Comparison of ENCODE assay signal across 18 cellular contexts in genomic region chr22:33654173-33654890, GRCh38.
DNase-seq lines count a peak whose midpoint lies in the region; ATAC-seq and TF ChIP-seq lines count a peak whose summit lies in the region.
"Had no signal": no experiment of that assay in that cellular context is flagged by ENCODE, and none has a peak within 500 bp of the region (broad histone marks: within the 10 kb centered on the region; RNA-seq: fewer than 3 reads in every experiment).

No MANE protein-coding gene starts in this region.

- no peaks in the 10 kb centered on the region for H3K27me3 ChIP-seq in hepatocyte
- no peaks in the 10 kb centered on the region for H3K27me3 ChIP-seq in CD4-positive, alpha-beta T cell (ENCODE audit: control insufficient read depth, insufficient read depth, low read length)

- H3K4me3 ChIP-seq in hepatocyte, result no peak overlapping the region
- H3K4me3 ChIP-seq: SK-N-MC had no signal

- POLR2A ChIA-PET in CD4-positive, alpha-beta T cell (lab: Charles Lee), result no interaction called here

- H3K4me3 Mint-ChIP-seq in progenitor cell of endocrine pancreas (ENCODE audit: low read depth), result no peak overlapping the region
- H3K4me3 Mint-ChIP-seq in CD4-positive, alpha-beta T cell, result no peak overlapping the region
- H3K4me3 Mint-ChIP-seq: CD8-positive, alpha-beta memory T cell had no signal

- H3K9me3 Mint-ChIP-seq in progenitor cell of endocrine pancreas (ENCODE audit: low read depth), result no peaks in the 10 kb centered on the region
- peaks cover 31% of the 10 kb centered on the region for H3K9me3 Mint-ChIP-seq in CD4-positive, alpha-beta T cell

- CTCF ChIA-PET in CD4-positive, alpha-beta T cell (lab: Charles Lee), result no interaction called here

- H3K9me2 ChIP-seq in hepatocyte (replicated peaks; ENCODE audit: insufficient read depth), result no peaks in the 10 kb centered on the region

- H3K36me3 Mint-ChIP-seq in progenitor cell of endocrine pancreas (ENCODE audit: insufficient read depth), result peaks cover 43% of the 10 kb centered on the region
- no peaks in the 10 kb centered on the region for H3K36me3 Mint-ChIP-seq in CD4-positive, alpha-beta T cell (ENCODE audit: low read depth)
- H3K36me3 Mint-ChIP-seq: CD8-positive, alpha-beta memory T cell had no signal

- peak overlapping the region; percentile 56 for H3K27ac Mint-ChIP-seq in progenitor cell of endocrine pancreas
- no peak overlapping the region for H3K27ac Mint-ChIP-seq in CD4-positive, alpha-beta T cell
- H3K27ac Mint-ChIP-seq: CD8-positive, alpha-beta memory T cell had no signal

- no peaks in the 10 kb centered on the region for H3K27me3 Mint-ChIP-seq in progenitor cell of endocrine pancreas
- H3K27me3 Mint-ChIP-seq in CD4-positive, alpha-beta T cell, result no peaks in the 10 kb centered on the region
- H3K27me3 Mint-ChIP-seq: CD8-positive, alpha-beta memory T cell had no signal

- 52% methylated on average over 12 of the region's 12 CpGs for WGBS in hepatocyte (ENCODE audit: low lambda C conversion rate, missing lambda C conversion rate)

- H3K36me3 ChIP-seq in hepatocyte (replicated peaks; ENCODE audit: insufficient read depth, low read depth), result no peaks in the 10 kb centered on the region

- peaks cover 29% of the 10 kb centered on the region for H3K4me1 Mint-ChIP-seq in progenitor cell of endocrine pancreas (ENCODE audit: low read depth)
- no peaks in the 10 kb centered on the region for H3K4me1 Mint-ChIP-seq in CD4-positive, alpha-beta T cell (ENCODE audit: low read depth)
- H3K4me1 Mint-ChIP-seq: CD8-positive, alpha-beta memory T cell had no signal

- intact Hi-C loops in CD4-positive, alpha-beta T cell (cut with DNase I, micrococcal nuclease), result no loop called here

- no peak for TF ChIP-seq CTCF in hepatocyte (IDR thresholded peaks at IDR 0.05; ENCODE audit: poor library complexity)
- no peak for TF ChIP-seq CTCF in progenitor cell of endocrine pancreas (IDR thresholded peaks at IDR 0.05; ENCODE audit: unreplicated experiment)
- no peak for TF ChIP-seq CTCF in CD4-positive, alpha-beta T cell (IDR thresholded peaks at IDR 0.05)

- ATAC-seq in CD4-positive, alpha-beta T cell (ENCODE audit: poor library complexity), result no peak
- ATAC-seq in HG03342 (IDR thresholded peaks at IDR 0.05; ENCODE audit: unreplicated experiment), result no peak
- ATAC-seq: Right ventricle myocardium inferior had no signal

- peaks cover 17% of the 10 kb centered on the region for H3K4me1 ChIP-seq in hepatocyte (ENCODE audit: insufficient read depth)

- H2AFZ ChIP-seq in hepatocyte, result no peak overlapping the region

- peak in 2 of 3 experiments; percentile 5 to 21 for DNase-seq in NCI-H1417 (lab: John Stamatoyannopoulos, UW)
- no peak for DNase-seq in NCI-H1417 treated with DMSO at 0.1 percent for 48 hours (lab: John Stamatoyannopoulos, UW)
- DNase-seq in LoVo (ENCODE audit: low spot score), result peak; percentile 9
- DNase-seq in hepatocyte (ENCODE audit: low spot score), result peak; percentile 28
- no peak for DNase-seq in progenitor cell of endocrine pancreas (ENCODE audit: low spot score, unreplicated experiment)
- DNase-seq in CD4-positive, alpha-beta T cell, result no peak
- DNase-seq in NCI-H1694 treated with DMSO at 0.1 percent for 48 hours (lab: John Stamatoyannopoulos, UW), result no peak
- DNase-seq: CD8-positive, alpha-beta memory T cell; HCEC 1CT; KBM-7; NCI-H1048; NCI-H1930; NCI-H2227 treated with DMSO at 0.1 percent for 48 hours; NCI-H774 had no signal

- H4K20me1 ChIP-seq in hepatocyte (ENCODE audit: insufficient read depth, poor library complexity, severe bottlenecking), result no peaks in the 10 kb centered on the region

- no peaks in the 10 kb centered on the region for H3K9me3 ChIP-seq in hepatocyte (ENCODE audit: low read depth)
- no peaks in the 10 kb centered on the region for H3K9me3 ChIP-seq in CD4-positive, alpha-beta T cell (ENCODE audit: control insufficient read depth, low read length)

- peaks cover 2% of the 10 kb centered on the region for H3K79me2 ChIP-seq in hepatocyte

- H3K27ac ChIP-seq in hepatocyte, result peak overlapping the region; percentile 75
- H3K27ac ChIP-seq in CD4-positive, alpha-beta T cell (ENCODE audit: low read depth, low read length), result no peak overlapping the region
- H3K27ac ChIP-seq: 22Rv1, SK-N-MC had no signal

- peak overlapping the region; percentile 45 for H3K4me2 ChIP-seq in hepatocyte

Comparison
In these comparisons a context has a peak if more than half of its experiments do, and no peak if none do; other contexts are left out.
1. DNase-seq: peak in NCI-H1417 (2 of 3), LoVo (single experiment) and hepatocyte (single experiment); none in NCI-H1417 treated with DMSO at 0.1 percent for 48 hours (single experiment), progenitor cell of endocrine pancreas (single experiment), CD4-positive, alpha-beta T cell (0 of 10) and NCI-H1694 treated with DMSO at 0.1 percent for 48 hours (single experiment).